19 cellular contexts compared by ENCODE assay signal in the genomic region with DNA sequence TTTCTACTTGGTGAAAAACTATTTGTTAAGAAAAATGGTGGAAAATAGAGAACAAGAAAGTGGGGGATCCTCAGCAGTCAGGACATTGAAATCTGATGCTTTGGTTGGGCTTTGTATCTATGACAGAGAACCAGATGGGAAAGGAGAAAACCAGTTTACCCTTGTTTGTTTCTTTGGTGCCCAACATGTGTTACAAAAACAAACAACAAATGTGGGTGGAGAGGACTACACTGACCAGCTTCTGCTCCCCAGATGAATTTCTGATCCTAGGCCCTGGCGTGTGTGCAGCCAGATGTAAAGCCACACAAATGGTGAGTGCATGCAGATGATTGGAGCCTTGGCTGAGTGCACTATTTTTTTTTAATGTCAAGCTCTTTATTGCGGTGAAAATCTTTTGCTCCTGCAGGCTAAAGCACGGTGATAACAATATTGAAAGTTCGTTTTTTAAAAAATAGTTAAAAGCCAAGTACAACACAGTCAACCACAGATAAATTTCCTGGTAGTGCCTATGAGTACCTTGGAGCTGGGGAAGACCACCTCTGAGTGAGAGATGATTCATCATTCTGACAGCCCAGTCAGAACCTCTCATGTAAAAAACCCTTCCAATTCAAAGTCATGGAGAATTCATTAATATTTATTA.
"Had no signal": no experiment of that assay in that cellular context is flagged by ENCODE, and none has a peak within 500 bp of the region (broad histone marks: within the 10 kb centered on the region; RNA-seq: fewer than 3 reads in every experiment).

No MANE protein-coding gene starts in this region.

- H3K27ac ChIP-seq: brain microvascular endothelial cell, epithelial cell of prostate, gastroesophageal sphincter, heart right ventricle, lower lobe of right lung, ovary, stomach, upper lobe of left lung, WERI-Rb-1 had no signal

- H3K27me3 Mint-ChIP-seq: activated CD4-positive, alpha-beta memory T cell treated with anti-CD3 and anti-CD28 coated beads, Interleukin-2, amount 10 ng/mL, durations not matched to agents 7 days and 5 days; activated CD4-positive, alpha-beta T cell treated with anti-CD3 and anti-CD28 coated beads for 36 hours; central memory CD8-positive, alpha-beta T cell had no signal

- H3K27ac Mint-ChIP-seq: activated CD4-positive, alpha-beta memory T cell treated with anti-CD3 and anti-CD28 coated beads, Interleukin-2, amount 10 ng/mL, durations not matched to agents 7 days and 5 days; activated CD4-positive, alpha-beta T cell treated with anti-CD3 and anti-CD28 coated beads for 36 hours; activated naive CD4-positive, alpha-beta T cell treated with anti-CD3 and anti-CD28 coated beads, Interleukin-2, amount 50 U/mL, for 72 hours had no signal

- H3K4me1 ChIP-seq: gastroesophageal sphincter, heart right ventricle, lower lobe of right lung, stomach, testis, upper lobe of left lung had no signal

- H3K27me3 ChIP-seq: brain microvascular endothelial cell, gastroesophageal sphincter, heart right ventricle, ovary, stomach, testis, upper lobe of left lung had no signal

- H3K36me3 ChIP-seq: brain microvascular endothelial cell, gastroesophageal sphincter, heart right ventricle, lower lobe of right lung, ovary, stomach, upper lobe of left lung, WERI-Rb-1 had no signal

- H3K4me1 Mint-ChIP-seq: activated CD4-positive, alpha-beta memory T cell treated with anti-CD3 and anti-CD28 coated beads, Interleukin-2, amount 10 ng/mL, durations not matched to agents 7 days and 5 days; activated CD4-positive, alpha-beta T cell treated with anti-CD3 and anti-CD28 coated beads for 36 hours; central memory CD8-positive, alpha-beta T cell; neural crest cell had no signal

- H3K4me3 Mint-ChIP-seq: activated CD4-positive, alpha-beta memory T cell treated with anti-CD3 and anti-CD28 coated beads, Interleukin-2, amount 10 ng/mL, durations not matched to agents 7 days and 5 days; activated CD4-positive, alpha-beta T cell treated with anti-CD3 and anti-CD28 coated beads for 36 hours; activated T-cell treated with anti-CD3 and anti-CD28 coated beads, Interleukin-2, amount 50 U/mL, for 4 hours; central memory CD8-positive, alpha-beta T cell; neural crest cell had no signal

- H3K9me3 ChIP-seq: gastroesophageal sphincter, lower lobe of right lung, ovary, testis had no signal

- H3K4me3 ChIP-seq: gastroesophageal sphincter, heart right ventricle, lower lobe of right lung, ovary, stomach, upper lobe of left lung had no signal

- ATAC-seq: activated CD4-positive, alpha-beta T cell treated with anti-CD3 and anti-CD28 coated beads for 36 hours; activated naive CD4-positive, alpha-beta T cell treated with anti-CD3 and anti-CD28 coated beads, Interleukin-2, amount 50 U/mL, for 72 hours; activated T-cell treated with anti-CD3 and anti-CD28 coated beads, Interleukin-2, amount 50 U/mL, for 4 hours; gastroesophageal sphincter; heart right ventricle; left colon; sciatic nerve had no signal

- DNase-seq: activated CD4-positive, alpha-beta memory T cell treated with anti-CD3 and anti-CD28 coated beads, Interleukin-2, amount 10 ng/mL, durations not matched to agents 7 days and 5 days; activated CD4-positive, alpha-beta T cell treated with anti-CD3 and anti-CD28 coated beads for 36 hours; activated T-cell treated with anti-CD3 and anti-CD28 coated beads, Interleukin-2, amount 50 U/mL, for 4 hours; brain microvascular endothelial cell; effector CD8-positive, alpha-beta T cell; heart right ventricle; left colon; lower lobe of right lung; ovary; stomach; testis; WERI-Rb-1 had no signal
